In genomic region chr12:52921488-52922165, GRCh38 we compare ENCODE assay signal across 2 cellular contexts.
TF ChIP-seq lines count a peak whose summit lies in the region.

No MANE protein-coding gene starts in this region.

TF ChIP-seq in HepG2, 621 proteins besides CTCF, POLR2A, EP300 and RAD21:
- TF ChIP-seq ZNF121 (CRISPR knock-in tag; IDR thresholded peaks at IDR 0.05) (peak; percentile 76), ZNF562 (CRISPR knock-in tag; IDR thresholded peaks at IDR 0.05; ENCODE audit: borderline replicate concordance) (no peak)

TF ChIP-seq in endothelial cell of umbilical vein, 7 proteins besides CTCF, POLR2A, EP300 and RAD21:
- no peak for TF ChIP-seq MYC (IDR thresholded peaks at IDR 0.05; ENCODE audit: low read depth, low read length)
- no peak for TF ChIP-seq JUN (IDR thresholded peaks at IDR 0.05; ENCODE audit: borderline replicate concordance, insufficient read depth, insufficient read length, low read depth)
- no peak for TF ChIP-seq EZH2 (IDR thresholded peaks at IDR 0.05; ENCODE audit: borderline replicate concordance, low read depth, low read length, severe bottlenecking)
- TF ChIP-seq GATA2 (IDR thresholded peaks at IDR 0.05; ENCODE audit: insufficient read depth, insufficient read length, low read depth, low read length), result no peak
- TF ChIP-seq, protein P1, sequence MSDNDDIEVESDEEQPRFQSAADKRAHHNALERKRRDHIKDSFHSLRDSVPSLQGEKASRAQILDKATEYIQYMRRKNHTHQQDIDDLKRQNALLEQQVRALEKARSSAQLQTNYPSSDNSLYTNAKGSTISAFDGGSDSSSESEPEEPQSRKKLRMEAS (IDR thresholded peaks at IDR 0.05; ENCODE audit: insufficient read depth, insufficient read length), result no peak
- no peak for TF ChIP-seq FOS (IDR thresholded peaks at IDR 0.05; ENCODE audit: borderline replicate concordance, insufficient read depth, low read length)
- no peak for TF ChIP-seq POLR2AphosphoS5 (IDR thresholded peaks at IDR 0.05; ENCODE audit: insufficient read depth, low read depth, low read length)
